ENCODE assay signal across 10 cellular contexts in the genomic region with DNA sequence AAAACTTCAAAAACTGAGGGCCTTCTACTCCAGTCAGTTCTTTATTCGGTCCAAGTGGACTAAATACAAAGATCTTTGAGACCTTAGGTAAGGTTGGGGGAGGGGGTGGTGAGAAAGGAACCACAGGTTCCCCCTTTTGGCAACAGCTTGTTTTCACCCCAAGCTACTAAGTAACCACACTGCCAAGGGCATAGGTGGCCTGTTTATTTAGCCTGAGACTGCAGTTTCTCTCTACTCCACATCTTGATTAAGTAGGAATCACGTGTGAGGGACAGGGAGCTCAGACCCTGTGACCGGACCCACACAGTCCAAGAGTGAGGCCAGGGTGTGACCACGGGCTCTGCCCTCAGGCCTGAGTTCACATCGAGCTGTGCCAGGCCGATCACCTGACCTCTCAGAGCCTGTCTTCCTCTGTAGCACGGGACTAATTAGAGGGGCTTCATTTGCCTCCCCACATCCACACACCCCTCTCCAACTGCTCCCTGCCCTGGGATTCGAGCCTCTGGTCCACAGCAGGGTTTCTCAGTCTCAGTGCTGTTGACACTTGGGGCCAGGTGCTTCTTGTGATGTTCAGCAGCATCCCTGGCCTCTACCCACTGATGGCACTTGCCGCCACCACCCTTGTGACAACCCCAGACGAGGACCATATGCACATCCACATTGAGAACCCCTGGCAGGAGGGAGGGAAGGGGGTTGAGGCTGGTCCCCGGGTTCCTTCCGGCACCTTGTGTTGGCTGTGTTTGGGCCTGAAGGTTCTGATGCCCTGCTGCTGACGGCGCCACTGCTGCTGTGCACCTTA. TPM values are rescaled to one million over a fixed set of nuclear protein-coding genes. Genes with fewer than 3 reads are reported as not detected.
A peak's percentile ranks its signal among the peaks of the same experiment; 100 is the strongest.
DNase-seq lines count a peak whose midpoint lies in the region; ATAC-seq and TF ChIP-seq lines count a peak whose summit lies in the region.
"Had no signal": no experiment of that assay in that cellular context is flagged by ENCODE, and none has a peak within 500 bp of the region (broad histone marks: within the 10 kb centered on the region; RNA-seq: fewer than 3 reads in every experiment).

No MANE protein-coding gene starts in this region.

- no peak for TF ChIP-seq EP300 in suprapubic skin (IDR thresholded peaks at IDR 0.05)

- peak; percentile 27 for DNase-seq in stimulated activated CD4-positive, alpha-beta T cell treated with anti-CD3 and anti-CD28 coated beads, Interleukin-15, amount 100 ng/mL, for 24 hours
- no peak for DNase-seq in stimulated activated CD4-positive, alpha-beta T cell treated with anti-CD3 and anti-CD28 coated beads, Interleukin-4, amount 100 ng/mL, for 4 hours
- peak; percentile 58 for DNase-seq in SKM-1 treated with dmso at 0.1 percent for 144 hours (lab: John Stamatoyannopoulos, UW; ENCODE audit: unreplicated experiment)
- peak in 1 of 2 donors; percentile 78 for DNase-seq in left lung
- DNase-seq in retina, result no peak
- no peak for DNase-seq in stimulated activated CD4-positive, alpha-beta T cell treated with anti-CD3 and anti-CD28 coated beads, Interleukin-2, amount 100 ng/mL, for 24 hours
- DNase-seq in suprapubic skin (ENCODE audit: low spot score in 2 of 2), result no peak
- DNase-seq: cerebellar nuclear complex, DMS79 treated with DMSO at 0.1 percent for 48 hours had no signal

- H3K36me3 ChIP-seq in left lung (peaks cover 0 to 43% of the 10 kb centered on the region in 2 donors), suprapubic skin (peaks cover 41% of the 10 kb centered on the region)

- ATAC-seq in left lung (peak; percentile 79), HG03097 (IDR thresholded peaks at IDR 0.05; ENCODE audit: low FRiP score, unreplicated experiment) (no peak)

- no peaks in the 10 kb centered on the region for H3K27me3 ChIP-seq in left lung
- no peaks in the 10 kb centered on the region for H3K27me3 ChIP-seq in suprapubic skin

- peaks cover 2 to 37% of the 10 kb centered on the region in 2 donors for H3K4me1 ChIP-seq in left lung
- H3K4me1 ChIP-seq in suprapubic skin, result peaks cover 34% of the 10 kb centered on the region

- no peaks in the 10 kb centered on the region for H3K9me3 ChIP-seq in left lung
- no peaks in the 10 kb centered on the region for H3K9me3 ChIP-seq in suprapubic skin

- no peak for TF ChIP-seq POLR2A in suprapubic skin (IDR thresholded peaks at IDR 0.05)

- H3K27ac ChIP-seq in left lung, result peak overlapping the region in 1 of 2 donors; percentile 48
- no peak overlapping the region for H3K27ac ChIP-seq in suprapubic skin

- intact Hi-C loops in left lung (cut with DNase I), result no loop called here

- 43% methylated on average over 13 of the region's 14 CpGs for WGBS in suprapubic skin

- no peak overlapping the region for H3K4me3 ChIP-seq in left lung
- H3K4me3 ChIP-seq in suprapubic skin, result no peak overlapping the region

- TF ChIP-seq CTCF in left lung (IDR thresholded peaks at IDR 0.05) (no peak), suprapubic skin (IDR thresholded peaks at IDR 0.05) (no peak)

RNA-seq across cellular contexts. Expression of a gene that starts 17.8 kb away (rescaled TPM):
- total RNA-seq in left lung (10 to 100 TPM; 17.5 to 30.2 TPM), suprapubic skin (10 to 100 TPM; 71.1 to 94.3 (median 80.3) TPM)

RNA-seq across cellular contexts. Expression of a gene that starts 28.0 kb away (rescaled TPM):
- 1 to 10 TPM; 1.3 to 2.9 TPM for total RNA-seq in left lung
- 1 to 10 TPM in 3 of 4 donors, not detected in 1; 1.3 to 2.8 (median 2.2) TPM for total RNA-seq in suprapubic skin

RNA-seq across cellular contexts. Expression of a gene that starts 30.3 kb away (rescaled TPM):
- total RNA-seq in left lung (10 to 100 TPM; 10.2 to 13.7 TPM), suprapubic skin (10 to 100 TPM in 2 of 4 donors, 1 to 10 TPM in 2; 2.8 to 18.2 (median 10.4) TPM)

Comparison
In these comparisons a context has a peak if more than half of its experiments do, and no peak if none do; other contexts are left out.
1. DNase-seq: peak in stimulated activated CD4-positive, alpha-beta T cell treated with anti-CD3 and anti-CD28 coated beads, Interleukin-15, amount 100 ng/mL, for 24 hours (single experiment) and SKM-1 treated with dmso at 0.1 percent for 144 hours (single experiment); none in stimulated activated CD4-positive, alpha-beta T cell treated with anti-CD3 and anti-CD28 coated beads, Interleukin-4, amount 100 ng/mL, for 4 hours (0 of 2), retina (single experiment), stimulated activated CD4-positive, alpha-beta T cell treated with anti-CD3 and anti-CD28 coated beads, Interleukin-2, amount 100 ng/mL, for 24 hours (0 of 2) and suprapubic skin (0 of 2).